ENCODE assay signal across 1 cellular context in the genomic region with DNA sequence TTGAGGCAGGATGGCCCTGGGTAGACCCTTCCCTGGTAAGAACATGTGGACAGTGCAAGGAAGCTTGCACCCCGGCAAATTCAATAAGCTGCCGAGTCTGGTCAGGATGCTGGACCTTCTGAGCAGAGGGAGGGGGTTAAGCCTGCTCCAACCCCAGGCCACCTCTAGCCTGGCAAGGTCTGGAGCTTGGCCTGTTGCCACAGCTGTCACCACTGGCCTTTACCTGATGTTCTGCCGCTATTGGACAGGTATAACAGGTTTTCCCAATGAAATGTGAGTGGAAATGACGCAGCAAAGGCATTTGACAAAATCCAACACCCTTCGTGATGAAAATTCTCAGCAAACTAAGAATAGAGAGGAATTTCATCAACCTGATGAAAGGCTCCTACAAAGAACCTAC.
TF ChIP-seq lines count a peak whose summit lies in the region.

No MANE protein-coding gene starts in this region.

TF ChIP-seq in IMR-90, 13 proteins besides CTCF, POLR2A, EP300 and RAD21 (continued from another document):
- TF ChIP-seq ELK1 (IDR thresholded peaks at IDR 0.05; ENCODE audit: borderline replicate concordance, low read depth, low read length) (no peak), MAZ (IDR thresholded peaks at IDR 0.05; ENCODE audit: borderline replicate concordance, low read depth, low read length) (no peak), FOS (IDR thresholded peaks at IDR 0.05; ENCODE audit: low read depth, low read length) (no peak), MXI1 (IDR thresholded peaks at IDR 0.05; ENCODE audit: borderline replicate concordance, low read depth, low read length) (no peak), BHLHE40 (IDR thresholded peaks at IDR 0.05; ENCODE audit: low read depth, low read length) (no peak), NFE2L2 (IDR thresholded peaks at IDR 0.05; ENCODE audit: low read depth, low read length) (no peak), CEBPB (IDR thresholded peaks at IDR 0.05; ENCODE audit: low read depth, low read length) (no peak), SMC3 (IDR thresholded peaks at IDR 0.05; ENCODE audit: low read depth, low read length) (no peak), RFX5 (IDR thresholded peaks at IDR 0.05; ENCODE audit: low read depth, low read length) (no peak)
